In the genomic region with DNA sequence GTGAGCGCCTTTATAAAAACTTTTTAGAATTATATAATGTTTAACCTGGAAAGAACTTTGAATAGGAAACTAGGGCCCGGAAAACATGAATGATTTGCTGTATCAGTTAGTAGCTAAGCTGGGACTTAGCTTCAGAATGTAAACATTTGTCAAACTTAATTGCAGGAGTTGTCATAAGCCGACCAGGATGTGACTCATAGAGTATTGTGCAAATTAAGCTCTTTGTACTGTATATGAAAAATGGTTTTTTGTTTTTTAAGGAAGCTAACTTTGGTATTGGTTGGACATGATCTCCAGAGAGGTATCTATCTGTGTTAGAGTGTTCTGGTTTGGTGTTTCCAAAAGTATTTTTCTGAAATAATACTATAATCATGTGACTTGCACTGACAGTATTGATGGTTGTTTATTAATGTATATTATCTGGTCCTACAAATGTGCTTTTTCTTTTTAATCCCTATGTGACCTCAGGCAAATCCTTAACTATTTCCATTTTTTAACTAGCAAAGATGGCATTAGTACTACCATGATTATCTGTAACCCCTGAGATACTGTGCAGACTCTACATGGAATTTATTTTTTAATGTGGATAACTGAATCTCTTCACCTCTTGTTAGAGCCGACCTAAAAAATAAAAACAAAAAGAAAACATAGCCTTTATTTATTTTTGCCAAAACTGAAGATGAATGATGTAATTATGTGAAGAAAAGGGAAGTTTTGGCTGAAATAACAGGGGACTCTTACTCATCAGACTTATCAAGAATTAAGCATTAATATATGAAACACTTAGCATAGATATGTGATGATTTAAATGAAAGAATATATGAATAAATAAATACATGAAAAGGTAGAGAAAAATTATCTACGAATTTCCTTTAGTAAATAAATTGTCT, we compare ENCODE assay signal across 1 cellular context.
TF ChIP-seq lines count a peak whose summit lies in the region.

No MANE protein-coding gene starts in this region.

TF ChIP-seq in HepG2, 621 proteins besides CTCF, POLR2A, EP300 and RAD21 (continues in another document):
- TF ChIP-seq, protein P1, sequence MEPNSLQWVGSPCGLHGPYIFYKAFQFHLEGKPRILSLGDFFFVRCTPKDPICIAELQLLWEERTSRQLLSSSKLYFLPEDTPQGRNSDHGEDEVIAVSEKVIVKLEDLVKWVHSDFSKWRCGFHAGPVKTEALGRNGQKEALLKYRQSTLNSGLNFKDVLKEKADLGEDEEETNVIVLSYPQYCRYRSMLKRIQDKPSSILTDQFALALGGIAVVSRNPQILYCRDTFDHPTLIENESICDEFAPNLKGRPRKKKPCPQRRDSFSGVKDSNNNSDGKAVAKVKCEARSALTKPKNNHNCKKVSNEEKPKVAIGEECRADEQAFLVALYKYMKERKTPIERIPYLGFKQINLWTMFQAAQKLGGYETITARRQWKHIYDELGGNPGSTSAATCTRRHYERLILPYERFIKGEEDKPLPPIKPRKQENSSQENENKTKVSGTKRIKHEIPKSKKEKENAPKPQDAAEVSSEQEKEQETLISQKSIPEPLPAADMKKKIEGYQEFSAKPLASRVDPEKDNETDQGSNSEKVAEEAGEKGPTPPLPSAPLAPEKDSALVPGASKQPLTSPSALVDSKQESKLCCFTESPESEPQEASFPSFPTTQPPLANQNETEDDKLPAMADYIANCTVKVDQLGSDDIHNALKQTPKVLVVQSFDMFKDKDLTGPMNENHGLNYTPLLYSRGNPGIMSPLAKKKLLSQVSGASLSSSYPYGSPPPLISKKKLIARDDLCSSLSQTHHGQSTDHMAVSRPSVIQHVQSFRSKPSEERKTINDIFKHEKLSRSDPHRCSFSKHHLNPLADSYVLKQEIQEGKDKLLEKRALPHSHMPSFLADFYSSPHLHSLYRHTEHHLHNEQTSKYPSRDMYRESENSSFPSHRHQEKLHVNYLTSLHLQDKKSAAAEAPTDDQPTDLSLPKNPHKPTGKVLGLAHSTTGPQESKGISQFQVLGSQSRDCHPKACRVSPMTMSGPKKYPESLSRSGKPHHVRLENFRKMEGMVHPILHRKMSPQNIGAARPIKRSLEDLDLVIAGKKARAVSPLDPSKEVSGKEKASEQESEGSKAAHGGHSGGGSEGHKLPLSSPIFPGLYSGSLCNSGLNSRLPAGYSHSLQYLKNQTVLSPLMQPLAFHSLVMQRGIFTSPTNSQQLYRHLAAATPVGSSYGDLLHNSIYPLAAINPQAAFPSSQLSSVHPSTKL (CRISPR knock-in tag; IDR thresholded peaks at IDR 0.05), result peak; percentile 90
- no peak for TF ChIP-seq AKAP8 (CRISPR knock-in tag; IDR thresholded peaks at IDR 0.05)
- no peak for TF ChIP-seq ZNF343 (CRISPR knock-in tag; IDR thresholded peaks at IDR 0.05)
- 0 out of 2 replicates have a peak, but pooled peaks have one; percentile 29 for TF ChIP-seq SIX1 (CRISPR knock-in tag; IDR thresholded peaks at IDR 0.05; ENCODE audit: borderline replicate concordance)
- TF ChIP-seq, protein P2, sequence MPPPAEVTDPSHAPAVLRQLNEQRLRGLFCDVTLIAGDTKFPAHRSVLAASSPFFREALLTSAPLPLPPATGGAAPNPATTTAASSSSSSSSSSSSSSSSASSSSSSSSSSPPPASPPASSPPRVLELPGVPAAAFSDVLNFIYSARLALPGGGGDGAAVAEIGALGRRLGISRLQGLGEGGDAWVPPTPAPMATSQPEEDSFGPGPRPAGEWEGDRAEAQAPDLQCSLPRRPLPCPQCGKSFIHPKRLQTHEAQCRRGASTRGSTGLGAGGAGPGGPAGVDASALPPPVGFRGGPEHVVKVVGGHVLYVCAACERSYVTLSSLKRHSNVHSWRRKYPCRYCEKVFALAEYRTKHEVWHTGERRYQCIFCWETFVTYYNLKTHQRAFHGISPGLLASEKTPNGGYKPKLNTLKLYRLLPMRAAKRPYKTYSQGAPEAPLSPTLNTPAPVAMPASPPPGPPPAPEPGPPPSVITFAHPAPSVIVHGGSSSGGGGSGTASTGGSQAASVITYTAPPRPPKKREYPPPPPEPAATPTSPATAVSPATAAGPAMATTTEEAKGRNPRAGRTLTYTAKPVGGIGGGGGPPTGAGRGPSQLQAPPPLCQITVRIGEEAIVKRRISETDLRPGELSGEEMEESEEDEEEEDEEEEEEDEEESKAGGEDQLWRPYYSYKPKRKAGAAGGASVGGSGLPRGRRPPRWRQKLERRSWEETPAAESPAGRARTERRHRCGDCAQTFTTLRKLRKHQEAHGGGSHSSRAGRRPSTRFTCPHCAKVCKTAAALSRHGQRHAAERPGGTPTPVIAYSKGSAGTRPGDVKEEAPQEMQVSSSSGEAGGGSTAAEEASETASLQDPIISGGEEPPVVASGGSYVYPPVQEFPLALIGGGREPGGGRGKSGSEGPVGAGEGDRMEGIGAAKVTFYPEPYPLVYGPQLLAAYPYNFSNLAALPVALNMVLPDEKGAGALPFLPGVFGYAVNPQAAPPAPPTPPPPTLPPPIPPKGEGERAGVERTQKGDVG (CRISPR knock-in tag; IDR thresholded peaks at IDR 0.05; ENCODE audit: borderline replicate concordance), result no peak
- peak; percentile 71; the same call in 1 of the 2 replicates for TF ChIP-seq SMAD3 (CRISPR knock-in tag; IDR thresholded peaks at IDR 0.05)
- TF ChIP-seq FOXP1 (IDR thresholded peaks at IDR 0.05), result no peak
- TF ChIP-seq FOXP1 (CRISPR knock-in tag; IDR thresholded peaks at IDR 0.05), result peak; percentile 67
- TF ChIP-seq THAP11 (CRISPR knock-in tag; IDR thresholded peaks at IDR 0.05), result peak; percentile 69; the same call in 1 of the 2 replicates
- peak; percentile 77; the same call in 1 of the 2 replicates for TF ChIP-seq ISL2 (CRISPR knock-in tag; IDR thresholded peaks at IDR 0.05)
- TF ChIP-seq IRX3 (CRISPR knock-in tag; IDR thresholded peaks at IDR 0.05; ENCODE audit: borderline replicate concordance, low read depth), result no peak
- TF ChIP-seq ZNF33B (CRISPR knock-in tag; IDR thresholded peaks at IDR 0.05), result no peak
- TF ChIP-seq, protein P3, sequence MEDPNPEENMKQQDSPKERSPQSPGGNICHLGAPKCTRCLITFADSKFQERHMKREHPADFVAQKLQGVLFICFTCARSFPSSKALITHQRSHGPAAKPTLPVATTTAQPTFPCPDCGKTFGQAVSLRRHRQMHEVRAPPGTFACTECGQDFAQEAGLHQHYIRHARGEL (CRISPR knock-in tag; IDR thresholded peaks at IDR 0.05), result no peak
- no peak for TF ChIP-seq ZNF713 (CRISPR knock-in tag; IDR thresholded peaks at IDR 0.05)
- no peak for TF ChIP-seq TEAD2 (CRISPR knock-in tag; IDR thresholded peaks at IDR 0.05)
- TF ChIP-seq, protein P4, sequence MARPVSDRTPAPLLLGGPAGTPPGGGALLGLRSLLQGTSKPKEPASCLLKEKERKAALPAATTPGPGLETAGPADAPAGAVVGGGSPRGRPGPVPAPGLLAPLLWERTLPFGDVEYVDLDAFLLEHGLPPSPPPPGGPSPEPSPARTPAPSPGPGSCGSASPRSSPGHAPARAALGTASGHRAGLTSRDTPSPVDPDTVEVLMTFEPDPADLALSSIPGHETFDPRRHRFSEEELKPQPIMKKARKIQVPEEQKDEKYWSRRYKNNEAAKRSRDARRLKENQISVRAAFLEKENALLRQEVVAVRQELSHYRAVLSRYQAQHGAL (CRISPR knock-in tag; IDR thresholded peaks at IDR 0.05; ENCODE audit: not compliant biosample characterization), result no peak
- peak; percentile 84 for TF ChIP-seq ELF3 (CRISPR knock-in tag; IDR thresholded peaks at IDR 0.05)
- TF ChIP-seq TP53 (CRISPR knock-in tag; conservative IDR thresholded peaks at IDR 0.05), result no peak
- TF ChIP-seq, protein P5, sequence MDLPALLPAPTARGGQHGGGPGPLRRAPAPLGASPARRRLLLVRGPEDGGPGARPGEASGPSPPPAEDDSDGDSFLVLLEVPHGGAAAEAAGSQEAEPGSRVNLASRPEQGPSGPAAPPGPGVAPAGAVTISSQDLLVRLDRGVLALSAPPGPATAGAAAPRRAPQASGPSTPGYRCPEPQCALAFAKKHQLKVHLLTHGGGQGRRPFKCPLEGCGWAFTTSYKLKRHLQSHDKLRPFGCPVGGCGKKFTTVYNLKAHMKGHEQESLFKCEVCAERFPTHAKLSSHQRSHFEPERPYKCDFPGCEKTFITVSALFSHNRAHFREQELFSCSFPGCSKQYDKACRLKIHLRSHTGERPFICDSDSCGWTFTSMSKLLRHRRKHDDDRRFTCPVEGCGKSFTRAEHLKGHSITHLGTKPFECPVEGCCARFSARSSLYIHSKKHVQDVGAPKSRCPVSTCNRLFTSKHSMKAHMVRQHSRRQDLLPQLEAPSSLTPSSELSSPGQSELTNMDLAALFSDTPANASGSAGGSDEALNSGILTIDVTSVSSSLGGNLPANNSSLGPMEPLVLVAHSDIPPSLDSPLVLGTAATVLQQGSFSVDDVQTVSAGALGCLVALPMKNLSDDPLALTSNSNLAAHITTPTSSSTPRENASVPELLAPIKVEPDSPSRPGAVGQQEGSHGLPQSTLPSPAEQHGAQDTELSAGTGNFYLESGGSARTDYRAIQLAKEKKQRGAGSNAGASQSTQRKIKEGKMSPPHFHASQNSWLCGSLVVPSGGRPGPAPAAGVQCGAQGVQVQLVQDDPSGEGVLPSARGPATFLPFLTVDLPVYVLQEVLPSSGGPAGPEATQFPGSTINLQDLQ (CRISPR knock-in tag; IDR thresholded peaks at IDR 0.05), result no peak
- TF ChIP-seq, protein P6, sequence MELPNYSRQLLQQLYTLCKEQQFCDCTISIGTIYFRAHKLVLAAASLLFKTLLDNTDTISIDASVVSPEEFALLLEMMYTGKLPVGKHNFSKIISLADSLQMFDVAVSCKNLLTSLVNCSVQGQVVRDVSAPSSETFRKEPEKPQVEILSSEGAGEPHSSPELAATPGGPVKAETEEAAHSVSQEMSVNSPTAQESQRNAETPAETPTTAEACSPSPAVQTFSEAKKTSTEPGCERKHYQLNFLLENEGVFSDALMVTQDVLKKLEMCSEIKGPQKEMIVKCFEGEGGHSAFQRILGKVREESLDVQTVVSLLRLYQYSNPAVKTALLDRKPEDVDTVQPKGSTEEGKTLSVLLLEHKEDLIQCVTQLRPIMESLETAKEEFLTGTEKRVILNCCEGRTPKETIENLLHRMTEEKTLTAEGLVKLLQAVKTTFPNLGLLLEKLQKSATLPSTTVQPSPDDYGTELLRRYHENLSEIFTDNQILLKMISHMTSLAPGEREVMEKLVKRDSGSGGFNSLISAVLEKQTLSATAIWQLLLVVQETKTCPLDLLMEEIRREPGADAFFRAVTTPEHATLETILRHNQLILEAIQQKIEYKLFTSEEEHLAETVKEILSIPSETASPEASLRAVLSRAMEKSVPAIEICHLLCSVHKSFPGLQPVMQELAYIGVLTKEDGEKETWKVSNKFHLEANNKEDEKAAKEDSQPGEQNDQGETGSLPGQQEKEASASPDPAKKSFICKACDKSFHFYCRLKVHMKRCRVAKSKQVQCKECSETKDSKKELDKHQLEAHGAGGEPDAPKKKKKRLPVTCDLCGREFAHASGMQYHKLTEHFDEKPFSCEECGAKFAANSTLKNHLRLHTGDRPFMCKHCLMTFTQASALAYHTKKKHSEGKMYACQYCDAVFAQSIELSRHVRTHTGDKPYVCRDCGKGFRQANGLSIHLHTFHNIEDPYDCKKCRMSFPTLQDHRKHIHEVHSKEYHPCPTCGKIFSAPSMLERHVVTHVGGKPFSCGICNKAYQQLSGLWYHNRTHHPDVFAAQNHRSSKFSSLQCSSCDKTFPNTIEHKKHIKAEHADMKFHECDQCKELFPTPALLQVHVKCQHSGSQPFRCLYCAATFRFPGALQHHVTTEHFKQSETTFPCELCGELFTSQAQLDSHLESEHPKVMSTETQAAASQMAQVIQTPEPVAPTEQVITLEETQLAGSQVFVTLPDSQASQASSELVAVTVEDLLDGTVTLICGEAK (IDR thresholded peaks at IDR 0.05), result no peak
- TF ChIP-seq, protein P6 (CRISPR knock-in tag; IDR thresholded peaks at IDR 0.05), result no peak
- peak; percentile 29; the same call in 1 of the 2 replicates for TF ChIP-seq POGZ (CRISPR knock-in tag; IDR thresholded peaks at IDR 0.05)
- TF ChIP-seq MIER3 (CRISPR knock-in tag; IDR thresholded peaks at IDR 0.05; ENCODE audit: borderline replicate concordance), result peak; percentile 37; the same call in 1 of the 2 replicates
- no peak for TF ChIP-seq MATR3 (CRISPR knock-in tag; IDR thresholded peaks at IDR 0.05)
- no peak for TF ChIP-seq ZNF709 (CRISPR knock-in tag; IDR thresholded peaks at IDR 0.05)
- TF ChIP-seq ZSCAN9 (CRISPR knock-in tag; IDR thresholded peaks at IDR 0.05; ENCODE audit: borderline replicate concordance), result peak; percentile 70; the same call in 1 of the 2 replicates
- no peak for TF ChIP-seq ZNF749 (CRISPR knock-in tag; IDR thresholded peaks at IDR 0.05; ENCODE audit: borderline replicate concordance)
- peak; percentile 81 for TF ChIP-seq MED1 (CRISPR knock-in tag; IDR thresholded peaks at IDR 0.05)
- peak; percentile 96 for TF ChIP-seq ETV5 (CRISPR knock-in tag; IDR thresholded peaks at IDR 0.05; ENCODE audit: borderline replicate concordance)
- TF ChIP-seq REPIN1 (CRISPR knock-in tag; IDR thresholded peaks at IDR 0.05; ENCODE audit: borderline replicate concordance, low read depth), result no peak
- TF ChIP-seq, protein P7, sequence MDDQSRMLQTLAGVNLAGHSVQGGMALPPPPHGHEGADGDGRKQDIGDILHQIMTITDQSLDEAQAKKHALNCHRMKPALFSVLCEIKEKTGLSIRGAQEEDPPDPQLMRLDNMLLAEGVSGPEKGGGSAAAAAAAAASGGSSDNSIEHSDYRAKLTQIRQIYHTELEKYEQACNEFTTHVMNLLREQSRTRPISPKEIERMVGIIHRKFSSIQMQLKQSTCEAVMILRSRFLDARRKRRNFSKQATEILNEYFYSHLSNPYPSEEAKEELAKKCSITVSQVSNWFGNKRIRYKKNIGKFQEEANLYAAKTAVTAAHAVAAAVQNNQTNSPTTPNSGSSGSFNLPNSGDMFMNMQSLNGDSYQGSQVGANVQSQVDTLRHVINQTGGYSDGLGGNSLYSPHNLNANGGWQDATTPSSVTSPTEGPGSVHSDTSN (CRISPR knock-in tag; IDR thresholded peaks at IDR 0.05; ENCODE audit: borderline replicate concordance), result no peak
- peak; percentile 34; the same call in 1 of the 2 replicates for TF ChIP-seq HNF4A (CRISPR knock-in tag; IDR thresholded peaks at IDR 0.05)
- TF ChIP-seq ZSCAN22 (CRISPR knock-in tag; IDR thresholded peaks at IDR 0.05), result no peak
